ENCODE assay signal across 8 cellular contexts in genomic region chr10:124791378-124792348, GRCh38. TPM values are rescaled to one million over a fixed set of nuclear protein-coding genes. Genes with fewer than 3 reads are reported as not detected.
DNase-seq lines count a peak whose midpoint lies in the region; ATAC-seq and TF ChIP-seq lines count a peak whose summit lies in the region.

TSS of gene EEF1AKMT2 (minus strand) at chr10:124791887. CDS start at chr10:124791833, 54 bp downstream.

- no peaks in the 10 kb centered on the region for H3K27me3 Mint-ChIP-seq in Caco-2 (ENCODE audit: insufficient read depth, unreplicated experiment)
- no peaks in the 10 kb centered on the region for H3K27me3 Mint-ChIP-seq in activated CD8-positive, alpha-beta memory T cell treated with anti-CD3 and anti-CD28 coated beads, Interleukin-2, amount 10 ng/mL, durations not matched to agents 7 days and 5 days
- no peaks in the 10 kb centered on the region for H3K27me3 Mint-ChIP-seq in endodermal cell (ENCODE audit: insufficient read depth)
- H3K27me3 Mint-ChIP-seq in mesothelial cell of epicardium (ENCODE audit: low read depth): no peaks in the 10 kb centered on the region

- TF ChIP-seq CTCF in Caco-2 (IDR thresholded peaks at IDR 0.05; ENCODE audit: insufficient read depth in 1 of 2, low read depth in 1 of 2, low read length in 1 of 2, severe bottlenecking in 1 of 2, unreplicated experiment in 1 of 2) (peak; percentile 12 to 20), GM20000 (IDR thresholded peaks at IDR 0.05; ENCODE audit: extremely low read depth, missing control alignments) (no peak), endodermal cell (conservative IDR thresholded peaks at IDR 0.05) (peak; percentile 58), mesothelial cell of epicardium (IDR thresholded peaks at IDR 0.05; ENCODE audit: unreplicated experiment) (peak; percentile 26)

- H3K9me3 ChIP-seq in Caco-2 (no peaks in the 10 kb centered on the region), NT2/D1 (ENCODE audit: insufficient read depth, low read length) (no peaks in the 10 kb centered on the region), endodermal cell (ENCODE audit: control insufficient read depth, low read length) (no peaks in the 10 kb centered on the region)

- H3K36me3 Mint-ChIP-seq in Caco-2 (ENCODE audit: insufficient read depth, unreplicated experiment) (peaks cover 28% of the 10 kb centered on the region), endodermal cell (ENCODE audit: low read depth) (peaks cover 19% of the 10 kb centered on the region), mesothelial cell of epicardium (peaks cover 3% of the 10 kb centered on the region)
- peaks cover 10% of the 10 kb centered on the region for H3K36me3 Mint-ChIP-seq in activated CD8-positive, alpha-beta memory T cell treated with anti-CD3 and anti-CD28 coated beads, Interleukin-2, amount 10 ng/mL, durations not matched to agents 7 days and 5 days

- H3K4me1 Mint-ChIP-seq in Caco-2 (ENCODE audit: low read depth, unreplicated experiment): peaks cover 8% of the 10 kb centered on the region
- H3K4me1 Mint-ChIP-seq in activated CD8-positive, alpha-beta memory T cell treated with anti-CD3 and anti-CD28 coated beads, Interleukin-2, amount 10 ng/mL, durations not matched to agents 7 days and 5 days: peaks cover 19% of the 10 kb centered on the region
- H3K4me1 Mint-ChIP-seq in endodermal cell: no peaks in the 10 kb centered on the region
- peaks cover 7% of the 10 kb centered on the region for H3K4me1 Mint-ChIP-seq in mesothelial cell of epicardium

- TSS peak; percentile 88 for BruUV-seq in Caco-2 (replicated peaks; lab: Mats Ljungman, UMichigan)

- H3K4me1 ChIP-seq in Caco-2 (peaks cover 7% of the 10 kb centered on the region; the same call in 1 of the 2 replicates), NT2/D1 (ENCODE audit: insufficient read depth, insufficient read length) (peaks cover 2% of the 10 kb centered on the region), endodermal cell (ENCODE audit: control insufficient read depth, insufficient read depth, low read length) (no peaks in the 10 kb centered on the region)

- CTCF ChIA-PET in Caco-2 (lab: Charles Lee): interaction anchor here (0.6 to 1.5 kb wide), 4 partner anchors 10 to 920 kb away, joined by 3 to 5 read pairs (median 3); partner anchors contain the start of gene ABRAXAS2
- CTCF ChIA-PET in activated CD8-positive, alpha-beta memory T cell treated with anti-CD3 and anti-CD28 coated beads, Interleukin-2, amount 10 ng/mL, durations not matched to agents 7 days and 5 days (lab: Charles Lee): interaction anchor here (1.0 to 2.2 kb wide), 6 partner anchors 10 to 94 kb away, joined by 3 to 10 read pairs (median 4); partner anchors contain the start of gene ABRAXAS2

- H3K27me3 ChIP-seq in Caco-2 (replicated peaks; ENCODE audit: control insufficient read depth, insufficient read depth, low read length) (no peaks in the 10 kb centered on the region), NT2/D1 (ENCODE audit: insufficient read depth, insufficient read length) (no peaks in the 10 kb centered on the region), endodermal cell (ENCODE audit: control insufficient read depth, insufficient read depth, low read length, poor library complexity, severe bottlenecking) (no peaks in the 10 kb centered on the region)

- no peaks in the 10 kb centered on the region for H3K36me3 ChIP-seq in Caco-2 (ENCODE audit: control insufficient read depth, insufficient read depth, low read length)
- H3K36me3 ChIP-seq in NT2/D1 (ENCODE audit: insufficient read depth, insufficient read length, low read length): peaks cover 27% of the 10 kb centered on the region
- H3K36me3 ChIP-seq in endodermal cell (ENCODE audit: control insufficient read depth, insufficient read depth, low read length): peaks cover 25% of the 10 kb centered on the region

- POLR2A ChIA-PET in Caco-2 (lab: Charles Lee): interaction anchor here (0.5 to 0.6 kb wide), 4 partner anchors 10 to 257 kb away, joined by 4 to 14 read pairs (median 6); partner anchors contain the start of genes ABRAXAS2 and FAM53B

- H3K27ac Mint-ChIP-seq in Caco-2 (ENCODE audit: unreplicated experiment) (peak within 1 kb of the TSS; percentile 86), endodermal cell (peak within 1 kb of the TSS; percentile 97), mesothelial cell of epicardium (peak within 1 kb of the TSS; percentile 99)
- peak within 1 kb of the TSS; percentile 96 for H3K27ac Mint-ChIP-seq in activated CD8-positive, alpha-beta memory T cell treated with anti-CD3 and anti-CD28 coated beads, Interleukin-2, amount 10 ng/mL, durations not matched to agents 7 days and 5 days

- WGBS in endodermal cell (ENCODE audit: insufficient coverage in 1 of 2, insufficient read length in 1 of 2), 2 experiments: 1% methylated on average over 27 to 90 of the region's 90 CpGs

- peak within 1 kb of the TSS; percentile 54 for H3K27ac ChIP-seq in endodermal cell (ENCODE audit: low read depth, low read length)

- ATAC-seq in activated CD8-positive, alpha-beta memory T cell treated with anti-CD3 and anti-CD28 coated beads, Interleukin-2, amount 10 ng/mL, durations not matched to agents 7 days and 5 days: peak; percentile 98

- peak within 1 kb of the TSS; percentile 95 for H3K4me3 ChIP-seq in Caco-2 (ENCODE audit: low read depth, low read length)
- H3K4me3 ChIP-seq in NT2/D1 (ENCODE audit: insufficient read length, low read depth): peak within 1 kb of the TSS; percentile 77
- peak within 1 kb of the TSS; percentile 98 for H3K4me3 ChIP-seq in endodermal cell (ENCODE audit: low read length)

- H3K9me3 Mint-ChIP-seq in Caco-2 (ENCODE audit: unreplicated experiment) (no peaks in the 10 kb centered on the region), endodermal cell (no peaks in the 10 kb centered on the region), mesothelial cell of epicardium (no peaks in the 10 kb centered on the region)
- no peaks in the 10 kb centered on the region for H3K9me3 Mint-ChIP-seq in activated CD8-positive, alpha-beta memory T cell treated with anti-CD3 and anti-CD28 coated beads, Interleukin-2, amount 10 ng/mL, durations not matched to agents 7 days and 5 days (ENCODE audit: low read depth)

- intact Hi-C loops in Caco-2 (cut with micrococcal nuclease; ENCODE audit: unreplicated experiment): no loop called here

- H3K4me3 Mint-ChIP-seq in Caco-2 (ENCODE audit: unreplicated experiment): peak within 1 kb of the TSS; percentile 93
- H3K4me3 Mint-ChIP-seq in activated CD8-positive, alpha-beta memory T cell treated with anti-CD3 and anti-CD28 coated beads, Interleukin-2, amount 10 ng/mL, durations not matched to agents 7 days and 5 days: peak within 1 kb of the TSS; percentile 91
- H3K4me3 Mint-ChIP-seq in endodermal cell: peak within 1 kb of the TSS; percentile 94
- peak within 1 kb of the TSS; percentile 92 for H3K4me3 Mint-ChIP-seq in mesothelial cell of epicardium

- H3K9ac ChIP-seq in NT2/D1 (ENCODE audit: insufficient read length, low read depth) (peak within 1 kb of the TSS; percentile 91), endodermal cell (ENCODE audit: extremely low read depth, low read length, poor library complexity, severe bottlenecking) (peak within 1 kb of the TSS; percentile 92)

- peak; percentile 90 to 94 for DNase-seq in Caco-2
- DNase-seq in GM20000 (ENCODE audit: low spot score): peak; percentile 95
- DNase-seq in HS-5 (ENCODE audit: low read depth): peak; percentile 53
- peak; percentile 81 for DNase-seq in NT2/D1 (ENCODE audit: low read depth, low spot score)
- peak; percentile 87 for DNase-seq in activated CD8-positive, alpha-beta memory T cell treated with anti-CD3 and anti-CD28 coated beads, Interleukin-2, amount 10 ng/mL, durations not matched to agents 7 days and 5 days
- peak; percentile 95 for DNase-seq in endodermal cell
- DNase-seq in mesothelial cell of epicardium (ENCODE audit: low spot score in 2 of 2, unreplicated experiment in 2 of 2): peak; percentile 70 to 87
- peak; percentile 80 for DNase-seq in stimulated activated CD8-positive, alpha-beta memory T cell treated with anti-CD3 and anti-CD28 coated beads, Interleukin-15, amount 100 ng/mL, for 48 hours (ENCODE audit: low read depth in 2 of 2)

RNA-seq across cellular contexts. Expression of gene EEF1AKMT2, which starts in this region (rescaled TPM):
- total RNA-seq in Caco-2 (2022) (28.1 and 29.9 TPM in 2 replicates), endodermal cell (10 to 100 TPM; 22.2 to 25.9 TPM), mesothelial cell of epicardium (20.9 to 24.2 TPM (median 23.0 TPM) in 3 replicates)
- 10 to 100 TPM; 22.3 to 26.3 TPM for total RNA-seq in activated CD8-positive, alpha-beta memory T cell treated with anti-CD3 and anti-CD28 coated beads, Interleukin-2, amount 10 ng/mL, durations not matched to agents 7 days and 5 days
- polyA plus RNA-seq in endodermal cell (2013, experiment 1 of 2): 37.1 TPM
- 39.4 TPM for polyA plus RNA-seq in endodermal cell (2013, experiment 2 of 2)

Comparison
In these comparisons a context has a peak if more than half of its experiments do, and no peak if none do; other contexts are left out.
1. Peak in every context shown above with its lines: DNase-seq, ATAC-seq, H3K4me3 ChIP-seq and H3K27ac ChIP-seq.